ENCODE assay signal across 17 cellular contexts in the genomic region with DNA sequence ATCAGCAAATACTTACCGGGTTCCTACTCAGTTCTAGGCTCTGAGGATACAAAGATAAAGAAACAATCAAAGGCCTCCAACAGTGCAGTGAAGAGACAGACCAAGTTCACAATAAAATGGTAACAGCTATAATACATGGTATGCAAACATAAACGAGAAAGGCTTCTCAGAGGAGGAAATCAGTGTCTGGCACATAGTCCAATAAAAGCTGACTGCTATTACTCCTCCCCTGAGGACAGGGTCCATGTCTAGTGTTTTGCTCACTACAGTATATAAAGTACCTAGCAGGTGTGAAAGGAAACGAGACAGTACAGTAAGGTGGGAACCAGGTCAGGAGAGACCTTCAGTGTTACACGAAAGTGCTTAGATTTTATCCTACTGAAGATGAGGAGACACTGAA. TPM values are rescaled to one million over a fixed set of nuclear protein-coding genes. Genes with fewer than 3 reads are reported as not detected.
DNase-seq lines count a peak whose midpoint lies in the region; ATAC-seq, FAIRE-seq and TF ChIP-seq lines count a peak whose summit lies in the region.
"Had no signal": no experiment of that assay in that cellular context is flagged by ENCODE, and none has a peak within 500 bp of the region (broad histone marks: within the 10 kb centered on the region; RNA-seq: fewer than 3 reads in every experiment).

No MANE protein-coding gene starts in this region.

- POLR2A ChIA-PET in PC-3 (lab: Charles Lee; ENCODE audit: unreplicated experiment), result no interaction called here

- H3K9ac ChIP-seq in PC-3 (ENCODE audit: low read length), result no peak overlapping the region
- H3K9ac ChIP-seq: GM23248, KMS-11 had no signal

- CTCF ChIA-PET in PC-3 (lab: Charles Lee), result interaction anchor here (0.6 kb wide), 1 partner anchor 913 kb away, joined by 3 read pairs; no protein-coding TSS in a partner anchor

- peaks cover 77% of the 10 kb centered on the region for H3K36me3 ChIP-seq in DOHH2 (ENCODE audit: control insufficient read depth, low read length)
- peaks cover 17% of the 10 kb centered on the region for H3K36me3 ChIP-seq in PC-3 (ENCODE audit: low read depth, low read length)
- H3K36me3 ChIP-seq in small intestine (ENCODE audit: control insufficient read depth in 2 of 2, insufficient read depth in 2 of 2, low read length in 2 of 2), result peaks cover 0 to 8% of the 10 kb centered on the region in 2 donors

- H3K27me3 ChIP-seq in DOHH2 (ENCODE audit: control insufficient read depth, low read length), result no peaks in the 10 kb centered on the region
- H3K27me3 ChIP-seq in PC-3 (ENCODE audit: low read length), result no peaks in the 10 kb centered on the region
- H3K27me3 ChIP-seq in small intestine (ENCODE audit: control insufficient read depth in 2 of 2, insufficient read depth in 2 of 2, low read length in 2 of 2), result no peaks in the 10 kb centered on the region

- WGBS in small intestine, 3 donors, result 17 to 55% (median 38%) methylated on average over 4 of the region's 4 CpGs

- BruUV-seq in PC-3 (replicated peaks; lab: Mats Ljungman, UMichigan), result no TSS peak

- no peak for TF ChIP-seq CTCF in DOHH2 (IDR thresholded peaks at IDR 0.05; ENCODE audit: low read depth, low read length, poor library complexity, severe bottlenecking)
- TF ChIP-seq CTCF in PC-3 (conservative IDR thresholded peaks at IDR 0.05; ENCODE audit: low read depth, low read length), result no peak

- no peak; the same call in 1 of the 2 replicates for ATAC-seq in PC-3
- peak; percentile 86 for ATAC-seq in left colon
- ATAC-seq in GM21786 (IDR thresholded peaks at IDR 0.05; ENCODE audit: unreplicated experiment), result no peak

- H3K4me1 ChIP-seq in DOHH2 (ENCODE audit: control insufficient read depth, low read length) (peaks cover 24% of the 10 kb centered on the region), PC-3 (ENCODE audit: insufficient read depth, low read length) (peaks cover 15% of the 10 kb centered on the region), small intestine (ENCODE audit: control insufficient read depth in 2 of 2, insufficient read depth in 1 of 2, low read depth in 1 of 2, low read length in 1 of 2) (peaks cover 0 to 4% of the 10 kb centered on the region in 2 donors)

- no peak for DNase-seq in PC-3
- no peak for DNase-seq in left colon
- peak; percentile 79 for DNase-seq in small intestine
- DNase-seq in H4 (ENCODE audit: low spot score), result no peak
- no peak for DNase-seq in NCI-H2171 (lab: John Stamatoyannopoulos, UW)
- DNase-seq: CD4-positive, alpha-beta memory T cell; DMS153; DMS79; EL; GM23248; HCEC 1CT had no signal

- H2AFZ ChIP-seq in PC-3 (ENCODE audit: low read length), result no peak overlapping the region
- H2AFZ ChIP-seq: GM23248 had no signal

- H3K79me2 ChIP-seq in DOHH2 (ENCODE audit: control insufficient read depth, low read length) (peaks cover 55% of the 10 kb centered on the region), PC-3 (ENCODE audit: low read length) (peaks cover 29% of the 10 kb centered on the region)

- peak overlapping the region; percentile 3; the same call in 1 of the 2 replicates for H3K4me2 ChIP-seq in DOHH2 (ENCODE audit: low read length)
- H3K4me2 ChIP-seq in PC-3 (ENCODE audit: low read length), result peak overlapping the region; percentile 13; the same call in 1 of the 2 replicates
- H3K4me2 ChIP-seq: KMS-11 had no signal

- H3K9me3 ChIP-seq in DOHH2 (ENCODE audit: control insufficient read depth, insufficient read depth, low read length) (no peaks in the 10 kb centered on the region), PC-3 (ENCODE audit: low read length) (no peaks in the 10 kb centered on the region), small intestine (ENCODE audit: control insufficient read depth, low read depth) (no peaks in the 10 kb centered on the region)

- no peaks in the 10 kb centered on the region for H4K20me1 ChIP-seq in DOHH2 (ENCODE audit: control insufficient read depth, insufficient read depth, low read depth, low read length)
- no peaks in the 10 kb centered on the region for H4K20me1 ChIP-seq in PC-3 (ENCODE audit: low read length)

- FAIRE-seq in small intestine (lab: Jason Lieb, UNC), result no peak
- FAIRE-seq: GM12878, GM18507, H54 had no signal

- H3K9me2 ChIP-seq in DOHH2 (replicated peaks; ENCODE audit: control insufficient read depth, low read length) (no peaks in the 10 kb centered on the region), PC-3 (replicated peaks; ENCODE audit: low read length) (no peaks in the 10 kb centered on the region)

- intact Hi-C loops in PC-3 (cut with micrococcal nuclease) (no loop called here), left colon (cut with DNase I, micrococcal nuclease) (no loop called here)

- H3F3A ChIP-seq in DOHH2 (ENCODE audit: control insufficient read depth, insufficient read depth), result no peaks in the 10 kb centered on the region
- H3F3A ChIP-seq in PC-3 (ENCODE audit: low read length, unreplicated experiment), result no peaks in the 10 kb centered on the region

- H3K4me3 ChIP-seq in DOHH2 (ENCODE audit: low read length) (no peak overlapping the region), PC-3 (ENCODE audit: low read length) (no peak overlapping the region), small intestine (ENCODE audit: low read depth in 1 of 2, low read length in 2 of 2) (no peak overlapping the region)
- H3K4me3 ChIP-seq: GM12878, GM23248 had no signal

- H3K27ac ChIP-seq in DOHH2 (ENCODE audit: low read depth, low read length) (no peak overlapping the region), PC-3 (ENCODE audit: low read length) (no peak overlapping the region), small intestine (ENCODE audit: low read depth in 1 of 2, low read length in 1 of 2) (peak overlapping the region in 1 of 2 donors; percentile 39)
- H3K27ac ChIP-seq: GM23248, KMS-11 had no signal

RNA-seq across cellular contexts. Expression of gene RBM34, which starts 4.3 kb away (rescaled TPM):
- total RNA-seq in PC-3 (2014; rRNA removed), result 40.1 and 44.9 TPM in 2 replicates
- total RNA-seq in left colon, result 10 to 100 TPM; 50.8 to 58.7 TPM
- 10 to 100 TPM; 51.8 to 76.7 (median 54.3) TPM for polyA plus RNA-seq in small intestine
- 43.4 and 76.4 TPM in 2 replicates for total RNA-seq in H4 (2014; rRNA removed; shearing (Covaris generic))

RNA-seq across cellular contexts. Expression of gene TOMM20, which starts 28.1 kb away (rescaled TPM):
- total RNA-seq in PC-3 (2014; rRNA removed), result 45.2 and 48.0 TPM in 2 replicates
- 100 to 1,000 TPM in 1 of 2 donors, 10 to 100 TPM in 1; 84.6 to 108 TPM for total RNA-seq in left colon
- polyA plus RNA-seq in small intestine, result 10 to 100 TPM; 44.1 to 91.6 (median 61.6) TPM
- 48.1 and 69.7 TPM in 2 replicates for total RNA-seq in H4 (2014; rRNA removed; shearing (Covaris generic))
